1 cellular context compared by ENCODE assay signal in the genomic region with DNA sequence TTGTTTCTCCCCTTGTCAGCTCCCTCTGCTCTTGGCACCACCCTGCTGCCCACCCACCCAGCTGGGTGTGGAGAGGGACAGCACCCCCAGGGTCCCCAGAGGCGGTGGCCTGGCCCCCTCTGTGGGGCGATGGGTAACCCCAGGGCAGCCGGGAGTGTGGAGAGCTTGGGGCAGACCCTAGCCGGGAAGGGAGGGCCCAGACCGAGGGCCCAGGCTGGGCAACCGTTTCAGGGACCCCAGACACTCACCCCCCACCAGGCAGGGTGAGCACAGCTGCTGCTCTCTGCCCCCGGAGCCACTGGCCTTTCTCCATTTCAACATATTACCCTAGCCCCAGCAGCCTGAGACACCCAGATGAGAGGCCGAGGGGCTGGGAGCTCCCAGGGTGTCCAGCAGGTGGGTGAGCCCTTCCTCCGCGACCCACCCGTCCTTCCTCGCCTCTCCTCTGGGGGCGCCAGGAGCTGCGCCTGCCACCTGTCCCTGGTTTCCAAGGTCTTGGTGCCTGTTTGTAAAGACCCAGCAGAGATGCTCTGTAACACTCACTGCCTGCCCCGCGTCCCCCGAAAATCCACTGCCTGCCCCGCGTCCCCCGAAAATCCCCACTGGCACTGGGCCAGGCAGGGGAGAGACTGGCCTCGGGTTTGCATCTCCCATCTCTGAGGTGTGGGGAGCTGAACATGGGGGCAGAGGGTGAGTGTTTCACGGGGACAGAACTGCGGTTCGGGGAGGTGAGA.
TF ChIP-seq lines count a peak whose summit lies in the region.

No MANE protein-coding gene starts in this region.

TF ChIP-seq in GM12878, 131 proteins besides CTCF, POLR2A, EP300 and RAD21 (continued from another document):
- TF ChIP-seq, protein P1, sequence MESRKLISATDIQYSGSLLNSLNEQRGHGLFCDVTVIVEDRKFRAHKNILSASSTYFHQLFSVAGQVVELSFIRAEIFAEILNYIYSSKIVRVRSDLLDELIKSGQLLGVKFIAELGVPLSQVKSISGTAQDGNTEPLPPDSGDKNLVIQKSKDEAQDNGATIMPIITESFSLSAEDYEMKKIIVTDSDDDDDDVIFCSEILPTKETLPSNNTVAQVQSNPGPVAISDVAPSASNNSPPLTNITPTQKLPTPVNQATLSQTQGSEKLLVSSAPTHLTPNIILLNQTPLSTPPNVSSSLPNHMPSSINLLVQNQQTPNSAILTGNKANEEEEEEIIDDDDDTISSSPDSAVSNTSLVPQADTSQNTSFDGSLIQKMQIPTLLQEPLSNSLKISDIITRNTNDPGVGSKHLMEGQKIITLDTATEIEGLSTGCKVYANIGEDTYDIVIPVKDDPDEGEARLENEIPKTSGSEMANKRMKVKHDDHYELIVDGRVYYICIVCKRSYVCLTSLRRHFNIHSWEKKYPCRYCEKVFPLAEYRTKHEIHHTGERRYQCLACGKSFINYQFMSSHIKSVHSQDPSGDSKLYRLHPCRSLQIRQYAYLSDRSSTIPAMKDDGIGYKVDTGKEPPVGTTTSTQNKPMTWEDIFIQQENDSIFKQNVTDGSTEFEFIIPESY (IDR thresholded peaks at IDR 0.05): no peak
- TF ChIP-seq ZNF384 (IDR thresholded peaks at IDR 0.05; ENCODE audit: borderline replicate concordance, low read depth, low read length) (no peak), ZNF622 (IDR thresholded peaks at IDR 0.05) (no peak), HDGF (IDR thresholded peaks at IDR 0.05) (no peak), MEF2B (IDR thresholded peaks at IDR 0.05; ENCODE audit: partially characterized antibody, poor library complexity, severe bottlenecking) (no peak), SMAD5 (IDR thresholded peaks at IDR 0.05; ENCODE audit: low read depth) (no peak), BMI1 (IDR thresholded peaks at IDR 0.05; ENCODE audit: borderline replicate concordance) (no peak)
- TF ChIP-seq, protein P2, sequence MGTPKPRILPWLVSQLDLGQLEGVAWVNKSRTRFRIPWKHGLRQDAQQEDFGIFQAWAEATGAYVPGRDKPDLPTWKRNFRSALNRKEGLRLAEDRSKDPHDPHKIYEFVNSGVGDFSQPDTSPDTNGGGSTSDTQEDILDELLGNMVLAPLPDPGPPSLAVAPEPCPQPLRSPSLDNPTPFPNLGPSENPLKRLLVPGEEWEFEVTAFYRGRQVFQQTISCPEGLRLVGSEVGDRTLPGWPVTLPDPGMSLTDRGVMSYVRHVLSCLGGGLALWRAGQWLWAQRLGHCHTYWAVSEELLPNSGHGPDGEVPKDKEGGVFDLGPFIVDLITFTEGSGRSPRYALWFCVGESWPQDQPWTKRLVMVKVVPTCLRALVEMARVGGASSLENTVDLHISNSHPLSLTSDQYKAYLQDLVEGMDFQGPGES (IDR thresholded peaks at IDR 0.05): no peak
- TF ChIP-seq, protein P3, sequence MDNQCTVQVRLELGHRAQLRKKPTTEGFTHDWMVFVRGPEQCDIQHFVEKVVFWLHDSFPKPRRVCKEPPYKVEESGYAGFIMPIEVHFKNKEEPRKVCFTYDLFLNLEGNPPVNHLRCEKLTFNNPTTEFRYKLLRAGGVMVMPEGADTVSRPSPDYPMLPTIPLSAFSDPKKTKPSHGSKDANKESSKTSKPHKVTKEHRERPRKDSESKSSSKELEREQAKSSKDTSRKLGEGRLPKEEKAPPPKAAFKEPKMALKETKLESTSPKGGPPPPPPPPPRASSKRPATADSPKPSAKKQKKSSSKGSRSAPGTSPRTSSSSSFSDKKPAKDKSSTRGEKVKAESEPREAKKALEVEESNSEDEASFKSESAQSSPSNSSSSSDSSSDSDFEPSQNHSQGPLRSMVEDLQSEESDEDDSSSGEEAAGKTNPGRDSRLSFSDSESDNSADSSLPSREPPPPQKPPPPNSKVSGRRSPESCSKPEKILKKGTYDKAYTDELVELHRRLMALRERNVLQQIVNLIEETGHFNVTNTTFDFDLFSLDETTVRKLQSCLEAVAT (IDR thresholded peaks at IDR 0.05): no peak
- TF ChIP-seq, protein P4, sequence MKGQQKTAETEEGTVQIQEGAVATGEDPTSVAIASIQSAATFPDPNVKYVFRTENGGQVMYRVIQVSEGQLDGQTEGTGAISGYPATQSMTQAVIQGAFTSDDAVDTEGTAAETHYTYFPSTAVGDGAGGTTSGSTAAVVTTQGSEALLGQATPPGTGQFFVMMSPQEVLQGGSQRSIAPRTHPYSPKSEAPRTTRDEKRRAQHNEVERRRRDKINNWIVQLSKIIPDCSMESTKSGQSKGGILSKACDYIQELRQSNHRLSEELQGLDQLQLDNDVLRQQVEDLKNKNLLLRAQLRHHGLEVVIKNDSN (IDR thresholded peaks at IDR 0.05; ENCODE audit: borderline replicate concordance, extremely low read length, insufficient read depth, low read depth, low read length): no peak
- TF ChIP-seq, protein P5, sequence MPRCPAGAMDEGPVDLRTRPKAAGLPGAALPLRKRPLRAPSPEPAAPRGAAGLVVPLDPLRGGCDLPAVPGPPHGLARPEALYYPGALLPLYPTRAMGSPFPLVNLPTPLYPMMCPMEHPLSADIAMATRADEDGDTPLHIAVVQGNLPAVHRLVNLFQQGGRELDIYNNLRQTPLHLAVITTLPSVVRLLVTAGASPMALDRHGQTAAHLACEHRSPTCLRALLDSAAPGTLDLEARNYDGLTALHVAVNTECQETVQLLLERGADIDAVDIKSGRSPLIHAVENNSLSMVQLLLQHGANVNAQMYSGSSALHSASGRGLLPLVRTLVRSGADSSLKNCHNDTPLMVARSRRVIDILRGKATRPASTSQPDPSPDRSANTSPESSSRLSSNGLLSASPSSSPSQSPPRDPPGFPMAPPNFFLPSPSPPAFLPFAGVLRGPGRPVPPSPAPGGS (IDR thresholded peaks at IDR 0.05; ENCODE audit: borderline replicate concordance, insufficient read depth, low read depth, low read length, poor library complexity, severe bottlenecking): no peak
